Comparison of ENCODE assay signal across 25 cellular contexts in genomic region chr2:95310211-95310610, GRCh38. TPM values are rescaled to one million over a fixed set of nuclear protein-coding genes. Genes with fewer than 3 reads are reported as not detected.
"Had no signal": no experiment of that assay in that cellular context is flagged by ENCODE, and none has a peak within 500 bp of the region (broad histone marks: within the 10 kb centered on the region; RNA-seq: fewer than 3 reads in every experiment).

No MANE protein-coding gene starts in this region.

- H3K27me3 ChIP-seq: adrenal gland had no signal

- DNase-seq: activated CD4-positive, alpha-beta T cell treated with anti-CD3 and anti-CD28 coated beads for 48 hours; activated CD4-positive, alpha-beta T cell treated with anti-CD3 and anti-CD28 coated beads, Interleukin-2, amount 50 U/mL, for 4 hours; activated CD4-positive, CD25-positive, alpha-beta regulatory T cell treated with anti-CD3 and anti-CD28 coated beads, Interleukin-2, amount 50 U/mL, for 72 hours; activated CD8-positive, alpha-beta memory T cell treated with anti-CD3 and anti-CD28 coated beads, Interleukin-2, amount 50 U/mL, for 48 hours; activated CD8-positive, alpha-beta T cell treated with anti-CD3 and anti-CD28 coated beads, Interleukin-2, amount 10 ng/mL, durations not matched to agents 7 days and 5 days; activated naive CD4-positive, alpha-beta T cell treated with anti-CD3 and anti-CD28 coated beads, Interleukin-2, amount 50 U/mL, for 16 hours; activated naive CD8-positive, alpha-beta T cell treated with anti-CD3 and anti-CD28 coated beads, Interleukin-2, amount 10 ng/mL, durations not matched to agents 7 days and 5 days; activated T-cell treated with anti-CD3 and anti-CD28 coated beads, Interleukin-2, amount 50 U/mL, for 1 hour; adrenal gland; anterior cingulate cortex; KG1; NCI-H1048; NCI-H146; NCI-H187 treated with DMSO at 0.1 percent for 48 hours; NCI-H2081 treated with DMSO at 0.1 percent for 48 hours; NCI-H2171 treated with DMSO at 0.1 percent for 48 hours; NCI-H226; NCI-H526; NCI-H774; NK-92 treated with Interleukin-12 subunit alpha and Interleukin-12 subunit beta, amount 100 ng/mL, for 24 hours; OCI-M1; SHP77 had no signal

- H3K27ac ChIP-seq: adrenal gland had no signal

- H3K9me3 ChIP-seq: adrenal gland had no signal

- H3K36me3 ChIP-seq: adrenal gland had no signal

- ATAC-seq: activated CD8-positive, alpha-beta T cell treated with anti-CD3 and anti-CD28 coated beads, Interleukin-2, amount 10 ng/mL, durations not matched to agents 7 days and 5 days; Panc1; WTC11 had no signal

- H3K4me3 ChIP-seq: adrenal gland had no signal

- H3K4me1 ChIP-seq: adrenal gland had no signal

RNA-seq across cellular contexts. Expression of gene KCNIP3, which starts 13.1 kb away (rescaled TPM):
- total RNA-seq: activated CD8-positive, alpha-beta T cell treated with anti-CD3 and anti-CD28 coated beads, Interleukin-2, amount 10 ng/mL, durations not matched to agents 7 days and 5 days; activated naive CD8-positive, alpha-beta T cell treated with anti-CD3 and anti-CD28 coated beads, Interleukin-2, amount 10 ng/mL, durations not matched to agents 7 days and 5 days had no signal

RNA-seq across cellular contexts. Expression of gene PROM2, which starts 36.0 kb away (rescaled TPM):
- total RNA-seq: SK-MEL-5 had no signal
